In the genomic region with DNA sequence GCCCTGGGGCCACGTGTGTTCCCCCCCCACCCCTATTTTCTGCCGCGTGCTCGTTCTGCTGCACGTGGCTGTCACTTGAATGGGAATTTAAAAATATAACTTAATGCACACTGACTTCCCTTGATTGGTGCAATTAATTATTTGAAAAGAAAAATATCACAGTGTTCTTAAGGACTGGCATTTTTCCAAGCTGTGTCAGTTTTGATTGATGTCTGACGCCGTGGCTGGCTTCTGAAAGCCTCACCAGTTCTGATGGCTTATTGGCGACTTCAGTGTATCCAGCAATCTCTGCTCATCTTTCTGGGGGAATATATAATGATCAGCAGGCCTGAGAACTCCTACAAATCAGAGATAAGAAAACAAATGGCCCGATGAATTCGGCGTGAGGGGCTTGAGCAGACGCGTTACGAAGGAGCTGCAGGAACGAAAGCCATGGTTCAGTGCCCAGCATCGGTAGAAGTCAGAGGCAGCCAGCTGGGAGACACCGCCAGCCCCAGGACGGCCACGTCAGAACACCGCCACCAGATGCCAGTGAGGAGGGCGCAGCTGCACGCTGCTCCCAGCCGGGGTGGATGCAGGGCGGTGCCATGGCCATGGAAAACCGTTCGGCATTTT, we compare ENCODE assay signal across 21 cellular contexts.
DNase-seq lines count a peak whose midpoint lies in the region; ATAC-seq, FAIRE-seq and TF ChIP-seq lines count a peak whose summit lies in the region.
"Had no signal": no experiment of that assay in that cellular context is flagged by ENCODE, and none has a peak within 500 bp of the region (broad histone marks: within the 10 kb centered on the region; RNA-seq: fewer than 3 reads in every experiment).

No MANE protein-coding gene starts in this region.

- no peaks in the 10 kb centered on the region for H3K27me3 Mint-ChIP-seq in brain
- H3K27me3 Mint-ChIP-seq: activated naive CD8-positive, alpha-beta T cell treated with anti-CD3 and anti-CD28 coated beads, Interleukin-2, amount 10 ng/mL, durations not matched to agents 7 days and 5 days had no signal

- H3K9me3 ChIP-seq in pancreas, result no peaks in the 10 kb centered on the region
- H3K9me3 ChIP-seq: body of pancreas, left lung, stomach had no signal

- ATAC-seq in pancreas (peak in 3 of 4 donors; percentile 29 to 74 (median 65)), GM21381 (IDR thresholded peaks at IDR 0.05; ENCODE audit: unreplicated experiment) (no peak)
- ATAC-seq: activated CD8-positive, alpha-beta T cell treated with anti-CD3 and anti-CD28 coated beads, Interleukin-2, amount 10 ng/mL, durations not matched to agents 7 days and 5 days; body of pancreas; left lung had no signal

- H3K4me3 ChIP-seq in pancreas, result no peak overlapping the region
- H3K4me3 ChIP-seq: body of pancreas, coronary artery, left lung, stomach had no signal

- peaks cover 0 to 16% (median 0%) of the 10 kb centered on the region in 3 donors for H3K36me3 ChIP-seq in pancreas

- intact Hi-C loops in pancreas (cut with DNase I), result no loop called here

- no peaks in the 10 kb centered on the region for H3K27me3 ChIP-seq in pancreas
- H3K27me3 ChIP-seq: body of pancreas, left lung, stomach had no signal

- 83 to 84% methylated on average over 26 of the region's 26 CpGs for WGBS in pancreas, 2 donors

- H3K4me1 Mint-ChIP-seq in brain, result peaks cover 34% of the 10 kb centered on the region

- DNase-seq in NCI-H1105 (lab: John Stamatoyannopoulos, UW), result peak; percentile 89
- DNase-seq in NCI-H2227 (lab: John Stamatoyannopoulos, UW; ENCODE audit: unreplicated experiment), result peak; percentile 55
- no peak for DNase-seq in pancreas
- no peak for DNase-seq in AML-193 (lab: John Stamatoyannopoulos, UW)
- DNase-seq in activated CD4-positive, alpha-beta T cell treated with anti-CD3 and anti-CD28 coated beads for 4 hours, result no peak
- DNase-seq: activated CD8-positive, alpha-beta T cell treated with anti-CD3 and anti-CD28 coated beads, Interleukin-2, amount 10 ng/mL, durations not matched to agents 7 days and 5 days; activated naive CD8-positive, alpha-beta T cell treated with anti-CD3 and anti-CD28 coated beads, Interleukin-2, amount 10 ng/mL, durations not matched to agents 7 days and 5 days; Calu3; KBM-7; left lung; NCI-H2107; occipital lobe; RPMI8226; stomach had no signal

- peak overlapping the region in 1 of 5 experiments; percentile 25 for H3K4me3 Mint-ChIP-seq in brain
- H3K4me3 Mint-ChIP-seq: activated CD8-positive, alpha-beta T cell treated with anti-CD3 and anti-CD28 coated beads, Interleukin-2, amount 10 ng/mL, durations not matched to agents 7 days and 5 days; activated naive CD8-positive, alpha-beta T cell treated with anti-CD3 and anti-CD28 coated beads, Interleukin-2, amount 10 ng/mL, durations not matched to agents 7 days and 5 days; activated T-helper 1 cell treated with anti-CD3 and anti-CD28 coated beads, Interleukin-12 subunit alpha, Interleukin-12 subunit beta, Interleukin-2, Interleukin-4 antibody, amounts not matched to agents 30 ng/mL and 10 ng/mL and 1 ng/mL, durations not matched to agents 14 hours and 24 hours and 36 hours had no signal

- peak overlapping the region; percentile 4 to 93 (median 61) for H3K27ac Mint-ChIP-seq in brain
- H3K27ac Mint-ChIP-seq: activated naive CD8-positive, alpha-beta T cell treated with anti-CD3 and anti-CD28 coated beads, Interleukin-2, amount 10 ng/mL, durations not matched to agents 7 days and 5 days; activated T-helper 1 cell treated with anti-CD3 and anti-CD28 coated beads, Interleukin-12 subunit alpha, Interleukin-12 subunit beta, Interleukin-2, Interleukin-4 antibody, amounts not matched to agents 30 ng/mL and 10 ng/mL and 1 ng/mL, durations not matched to agents 14 hours and 24 hours and 36 hours had no signal

- H3K9me3 Mint-ChIP-seq in brain, result no peaks in the 10 kb centered on the region
- H3K9me3 Mint-ChIP-seq: activated naive CD8-positive, alpha-beta T cell treated with anti-CD3 and anti-CD28 coated beads, Interleukin-2, amount 10 ng/mL, durations not matched to agents 7 days and 5 days; activated T-helper 1 cell treated with anti-CD3 and anti-CD28 coated beads, Interleukin-12 subunit alpha, Interleukin-12 subunit beta, Interleukin-2, Interleukin-4 antibody, amounts not matched to agents 30 ng/mL and 10 ng/mL and 1 ng/mL, durations not matched to agents 14 hours and 24 hours and 36 hours had no signal

- no peak for FAIRE-seq in pancreas (lab: Jason Lieb, UNC)
- FAIRE-seq: endothelial cell of umbilical vein, frontal cortex had no signal

- no peak overlapping the region for H3K27ac ChIP-seq in pancreas
- H3K27ac ChIP-seq: body of pancreas, coronary artery, left lung, stomach had no signal

- TF ChIP-seq CTCF in brain (conservative IDR thresholded peaks at IDR 0.05) (no peak), pancreas (IDR thresholded peaks at IDR 0.05) (no peak)

- H3K4me1 ChIP-seq in pancreas, result no peaks in the 10 kb centered on the region

- peaks cover 39% of the 10 kb centered on the region for H3K36me3 Mint-ChIP-seq in brain

Comparison
In these comparisons a context has a peak if more than half of its experiments do, and no peak if none do; other contexts are left out.
1. DNase-seq: peak in NCI-H1105 (single experiment) and NCI-H2227 (single experiment); none in pancreas (0 of 6), AML-193 (0 of 2) and activated CD4-positive, alpha-beta T cell treated with anti-CD3 and anti-CD28 coated beads for 4 hours (0 of 2).